Comparison of ENCODE assay signal across 13 cellular contexts in the genomic region with DNA sequence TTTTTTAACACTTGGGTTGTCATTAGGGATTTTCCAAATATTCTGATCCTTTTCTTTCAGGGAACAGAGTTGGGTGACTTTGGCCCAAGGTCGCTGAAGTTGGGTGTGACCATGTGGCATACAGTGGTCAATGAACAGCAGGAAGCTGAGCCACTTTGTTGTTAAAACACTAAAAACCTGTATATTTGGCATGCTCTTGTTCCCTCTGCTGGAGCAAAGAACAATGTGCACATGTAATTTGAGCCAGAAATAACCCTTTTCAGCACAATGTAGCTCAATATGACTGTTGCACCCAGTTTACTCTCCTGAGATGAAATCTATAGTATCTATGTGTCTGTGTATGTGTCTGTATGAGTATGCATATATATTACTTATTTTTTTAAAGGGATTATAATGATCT.
DNase-seq lines count a peak whose midpoint lies in the region; ATAC-seq, FAIRE-seq and TF ChIP-seq lines count a peak whose summit lies in the region.
"Had no signal": no experiment of that assay in that cellular context is flagged by ENCODE, and none has a peak within 500 bp of the region (broad histone marks: within the 10 kb centered on the region; RNA-seq: fewer than 3 reads in every experiment).

No MANE protein-coding gene starts in this region.

- intact Hi-C loops in endothelial cell of umbilical vein (cut with micrococcal nuclease) = loop anchor here (1.0 kb wide), 1 partner anchor 144 kb away; no protein-coding TSS in a partner anchor
- intact Hi-C loops in left cardiac atrium (cut with DNase I) = no loop called here

- H4K20me1 ChIP-seq in endothelial cell of umbilical vein (replicated peaks; ENCODE audit: control insufficient read depth, extremely low read depth, insufficient read depth, low read length) = no peaks in the 10 kb centered on the region

- DNase-seq in DMS53 (lab: John Stamatoyannopoulos, UW) (peak; percentile 68), DMS53 treated with DMSO at 0.1 percent for 48 hours (lab: John Stamatoyannopoulos, UW; ENCODE audit: unreplicated experiment) (no peak), NCI-H446 treated with DMSO at 0.1 percent for 48 hours (lab: John Stamatoyannopoulos, UW) (peak; percentile 33), endothelial cell of umbilical vein (ENCODE audit: low read depth, low spot score) (peak; percentile 9), skeletal muscle cell (ENCODE audit: low read depth) (peak; percentile 1), RWPE1 (ENCODE audit: low spot score) (no peak), left cardiac atrium (no peak)
- DNase-seq in stimulated activated CD4-positive, alpha-beta T cell treated with anti-CD3 and anti-CD28 coated beads, Interleukin-12 subunit alpha, Interleukin-12 subunit beta, amount 100 ng/mL, for 4 hours = no peak
- DNase-seq: activated CD4-positive, alpha-beta T cell treated with anti-CD3 and anti-CD28 coated beads for 36 hours; RPMI8226; spleen had no signal

- FAIRE-seq in endothelial cell of umbilical vein (lab: Jason Lieb, UNC) = peak; percentile 8
- FAIRE-seq: A204.1 had no signal

- no peaks in the 10 kb centered on the region for H3K36me3 ChIP-seq in endothelial cell of umbilical vein (ENCODE audit: control insufficient read depth in 2 of 2, extremely low read depth in 1 of 2, insufficient read depth in 2 of 2, low read length in 2 of 2)
- H3K36me3 ChIP-seq: esophagus muscularis mucosa, spleen had no signal

- no peak overlapping the region for H3K4me2 ChIP-seq in endothelial cell of umbilical vein (ENCODE audit: insufficient read depth, low read length)

- no peaks in the 10 kb centered on the region for H3K79me2 ChIP-seq in endothelial cell of umbilical vein (ENCODE audit: control insufficient read depth, insufficient read depth, low read length)

- no peak for ATAC-seq in left cardiac atrium
- ATAC-seq: activated CD4-positive, alpha-beta T cell treated with anti-CD3 and anti-CD28 coated beads for 36 hours had no signal

- H3K9me3 ChIP-seq in endothelial cell of umbilical vein (replicated peaks; ENCODE audit: control insufficient read depth, insufficient read depth, low read length) = no peaks in the 10 kb centered on the region
- H3K9me3 ChIP-seq: esophagus muscularis mucosa, spleen had no signal

- TF ChIP-seq POLR2A in endothelial cell of umbilical vein (IDR thresholded peaks at IDR 0.05; ENCODE audit: low read depth, low read length) = no peak

- H3K4me3 ChIP-seq in endothelial cell of umbilical vein (replicated peaks in 1 of 3; ENCODE audit: insufficient read depth in 1 of 3, low read depth in 1 of 3, low read length in 3 of 3) (no peak overlapping the region), skeletal muscle cell (ENCODE audit: low read depth, low read length) (no peak overlapping the region)
- H3K4me3 ChIP-seq: esophagus muscularis mucosa, spleen had no signal

- no TSS peak for BruUV-seq in endothelial cell of umbilical vein (replicated peaks; lab: Mats Ljungman, UMichigan)

- peak; percentile 7 to 10 for TF ChIP-seq CTCF in endothelial cell of umbilical vein (IDR thresholded peaks at IDR 0.05; ENCODE audit: extremely low read depth in 1 of 2, insufficient read depth in 1 of 2, low read depth in 1 of 2, low read length in 2 of 2)
- no peak for TF ChIP-seq CTCF in RWPE1 (conservative IDR thresholded peaks at IDR 0.05; ENCODE audit: low read depth)

- POLR2A ChIA-PET in endothelial cell of umbilical vein (lab: Charles Lee) = no interaction called here
- POLR2A ChIA-PET in RWPE1 (lab: Yijun Ruan, JAX; ENCODE audit: low non-redundant PET) = no interaction called here

- H3K27me3 ChIP-seq in endothelial cell of umbilical vein (ENCODE audit: control insufficient read depth in 2 of 2, insufficient read depth in 2 of 2, low read length in 2 of 2) = no peaks in the 10 kb centered on the region

- H3K9me1 ChIP-seq in endothelial cell of umbilical vein (replicated peaks; ENCODE audit: control insufficient read depth, extremely low read depth, insufficient read depth, low read length) = no peaks in the 10 kb centered on the region

- no peaks in the 10 kb centered on the region for H3K4me1 ChIP-seq in endothelial cell of umbilical vein (ENCODE audit: control insufficient read depth, extremely low read depth, insufficient read depth, low read length)
- H3K4me1 ChIP-seq: spleen had no signal

- dilution Hi-C loops in endothelial cell of umbilical vein (cut with MboI; ENCODE audit: extremely low pct_ligation_motif_present, low sequenced_read_pairs) = no loop called here

- CTCF ChIA-PET in endothelial cell of umbilical vein (lab: Charles Lee) (interaction anchor here (0.6 to 13.1 kb wide), 9 partner anchors 9 to 449 kb away, joined by 3 to 1079 read pairs (median 3); no protein-coding TSS in a partner anchor), RWPE1 (lab: Yijun Ruan, JAX) (interaction anchor here (0.7 to 0.9 kb wide), 2 partner anchors 144 to 326 kb away, joined by 3 to 5 read pairs; no protein-coding TSS in a partner anchor)

- H3K9ac ChIP-seq in endothelial cell of umbilical vein (replicated peaks; ENCODE audit: extremely low read depth, insufficient read depth, low read length) = no peak overlapping the region

- H2AFZ ChIP-seq in endothelial cell of umbilical vein (ENCODE audit: low read depth, low read length) = no peak overlapping the region

- H3K27ac ChIP-seq in endothelial cell of umbilical vein (ENCODE audit: insufficient read depth, low read depth, low read length) = no peak overlapping the region
- H3K27ac ChIP-seq in RWPE1 = no peak overlapping the region
- H3K27ac ChIP-seq: esophagus muscularis mucosa, spleen had no signal

TF ChIP-seq in endothelial cell of umbilical vein, 7 proteins besides CTCF, POLR2A, EP300 and RAD21:
- no peak for TF ChIP-seq EZH2 (IDR thresholded peaks at IDR 0.05; ENCODE audit: borderline replicate concordance, low read depth, low read length, severe bottlenecking)
- TF ChIP-seq POLR2AphosphoS5 (IDR thresholded peaks at IDR 0.05; ENCODE audit: insufficient read depth, low read depth, low read length) = no peak
- TF ChIP-seq MYC (IDR thresholded peaks at IDR 0.05; ENCODE audit: low read depth, low read length) = no peak
- TF ChIP-seq, protein P1, sequence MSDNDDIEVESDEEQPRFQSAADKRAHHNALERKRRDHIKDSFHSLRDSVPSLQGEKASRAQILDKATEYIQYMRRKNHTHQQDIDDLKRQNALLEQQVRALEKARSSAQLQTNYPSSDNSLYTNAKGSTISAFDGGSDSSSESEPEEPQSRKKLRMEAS (IDR thresholded peaks at IDR 0.05; ENCODE audit: insufficient read depth, insufficient read length) = no peak
- TF ChIP-seq GATA2 (IDR thresholded peaks at IDR 0.05; ENCODE audit: insufficient read depth, insufficient read length, low read depth, low read length) = no peak
- TF ChIP-seq JUN (IDR thresholded peaks at IDR 0.05; ENCODE audit: borderline replicate concordance, insufficient read depth, insufficient read length, low read depth) = no peak
- TF ChIP-seq FOS (IDR thresholded peaks at IDR 0.05; ENCODE audit: borderline replicate concordance, insufficient read depth, low read length) = no peak
TF ChIP-seq in endothelial cell of umbilical vein: peak in this region for 0.

Comparison
In these comparisons a context has a peak if more than half of its experiments do, and no peak if none do; other contexts are left out.
1. DNase-seq: peak in DMS53 (single experiment), NCI-H446 treated with DMSO at 0.1 percent for 48 hours (single experiment), endothelial cell of umbilical vein (single experiment) and skeletal muscle cell (single experiment); none in DMS53 treated with DMSO at 0.1 percent for 48 hours (single experiment), RWPE1 (single experiment), stimulated activated CD4-positive, alpha-beta T cell treated with anti-CD3 and anti-CD28 coated beads, Interleukin-12 subunit alpha, Interleukin-12 subunit beta, amount 100 ng/mL, for 4 hours (single experiment) and left cardiac atrium (single experiment).